In the genomic region with DNA sequence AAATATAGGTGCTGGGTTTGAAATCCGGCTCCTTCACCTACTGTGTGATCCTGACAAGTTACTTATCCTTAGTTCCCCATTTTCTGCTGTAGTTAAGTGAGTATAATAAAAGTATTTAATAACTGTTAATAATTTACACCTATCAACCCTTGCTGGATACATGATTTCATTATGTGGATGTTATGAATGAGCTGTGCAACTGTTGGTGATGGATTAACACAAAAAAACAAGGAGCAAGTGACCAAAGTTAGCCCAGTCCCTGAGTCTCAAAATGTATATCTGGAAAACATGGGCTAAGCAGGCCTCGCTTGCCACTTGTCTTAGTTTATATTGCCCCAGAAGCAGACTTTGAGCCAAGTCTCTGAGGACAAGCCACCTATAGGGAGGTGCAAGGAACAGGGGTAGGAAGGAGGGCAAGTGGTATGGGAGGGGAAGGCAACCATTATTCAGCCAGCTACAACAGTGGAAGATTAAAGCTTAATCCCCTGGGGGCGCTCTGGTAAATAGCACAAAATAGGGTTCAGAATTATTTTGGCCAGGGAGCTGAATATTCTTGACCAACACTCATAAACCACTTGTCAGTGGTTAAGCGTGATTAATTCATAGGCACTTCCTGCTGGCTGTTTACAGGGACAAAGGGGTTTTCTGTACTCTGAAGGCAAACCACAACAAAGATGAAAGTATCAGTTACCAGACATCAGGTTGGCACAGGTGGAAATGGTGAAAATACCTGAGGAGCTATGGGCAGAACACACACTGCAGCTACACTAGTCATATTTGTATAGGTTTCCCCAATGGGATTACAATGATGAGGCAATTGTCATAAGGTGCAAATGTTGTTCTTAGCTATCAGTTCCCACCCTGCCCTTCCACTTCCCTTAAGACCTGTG, we compare ENCODE assay signal across 11 cellular contexts.
DNase-seq lines count a peak whose midpoint lies in the region; ATAC-seq, FAIRE-seq and TF ChIP-seq lines count a peak whose summit lies in the region.
"Had no signal": no experiment of that assay in that cellular context is flagged by ENCODE, and none has a peak within 500 bp of the region (broad histone marks: within the 10 kb centered on the region; RNA-seq: fewer than 3 reads in every experiment).

No MANE protein-coding gene starts in this region.

- TF ChIP-seq CTCF in mammary epithelial cell (conservative IDR thresholded peaks at IDR 0.05 in 1 of 2, IDR thresholded peaks at IDR 0.05 in 1 of 2; ENCODE audit: extremely low read depth in 1 of 2, insufficient read depth in 1 of 2, low read depth in 1 of 2, low read length in 2 of 2) = no peak
- TF ChIP-seq CTCF in esophagus squamous epithelium (IDR thresholded peaks at IDR 0.05) = no peak

- H3K27ac ChIP-seq in mammary epithelial cell (ENCODE audit: insufficient read depth, low read depth, low read length) (no peak overlapping the region), esophagus squamous epithelium (no peak overlapping the region)

- H4K20me1 ChIP-seq in mammary epithelial cell (ENCODE audit: insufficient read depth, low read length) = no peaks in the 10 kb centered on the region

- no TSS peak for BruUV-seq in mammary epithelial cell (replicated peaks; lab: Mats Ljungman, UMichigan)

- dilution Hi-C loops in mammary epithelial cell (cut with HindIII; ENCODE audit: low sequenced_read_pairs) = no loop called here

- no peak for TF ChIP-seq POLR2A in GM12891 (IDR thresholded peaks at IDR 0.05; ENCODE audit: low read depth, low read length)
- TF ChIP-seq POLR2A in esophagus squamous epithelium (IDR thresholded peaks at IDR 0.05) = no peak

- no peak overlapping the region for H2AFZ ChIP-seq in mammary epithelial cell (ENCODE audit: low read depth, low read length)

- H3K4me1 ChIP-seq in mammary epithelial cell (ENCODE audit: insufficient read depth, low read length) = peaks cover 10% of the 10 kb centered on the region
- no peaks in the 10 kb centered on the region for H3K4me1 ChIP-seq in esophagus squamous epithelium

- DNase-seq in mammary epithelial cell (peak; percentile 85), HCEC 1CT (no peak), ureter (ENCODE audit: low spot score) (no peak), GM12891 (ENCODE audit: insufficient read length, low spot score) (no peak), esophagus squamous epithelium (lab: John Stamatoyannopoulos, UW) (no peak)
- DNase-seq: erythroblast, mesenchymal stem cell had no signal

- no peak for FAIRE-seq in GM12891 (lab: Jason Lieb, UNC)
- FAIRE-seq: HepG2 had no signal

- H3K27me3 ChIP-seq in mammary epithelial cell (ENCODE audit: insufficient read depth, low read length) = peaks cover 23% of the 10 kb centered on the region
- H3K27me3 ChIP-seq in esophagus squamous epithelium = peaks cover 0 to 13% (median 0%) of the 10 kb centered on the region in 4 donors

- H3K4me3 ChIP-seq in mammary epithelial cell (replicated peaks in 1 of 3; ENCODE audit: insufficient read depth in 1 of 3, low read depth in 2 of 3, low read length in 3 of 3) = no peak overlapping the region
- H3K4me3 ChIP-seq in esophagus squamous epithelium = no peak overlapping the region

- H3K9me3 ChIP-seq in mammary epithelial cell (replicated peaks; ENCODE audit: insufficient read depth, low read length) = no peaks in the 10 kb centered on the region
- H3K9me3 ChIP-seq in esophagus squamous epithelium = no peaks in the 10 kb centered on the region

- WGBS in mammary epithelial cell (ENCODE audit: low coverage, missing lambda C conversion rate) = 52% methylated on average over 4 of the region's 4 CpGs
- WGBS in esophagus squamous epithelium, 2 donors = 56 to 60% methylated on average over 4 of the region's 4 CpGs

- H3K4me2 ChIP-seq in mammary epithelial cell (ENCODE audit: insufficient read depth, low read depth, low read length) = no peak overlapping the region

- no peaks in the 10 kb centered on the region for H3K79me2 ChIP-seq in mammary epithelial cell (ENCODE audit: insufficient read depth, low read length)

- CTCF ChIA-PET in mammary epithelial cell (lab: Charles Lee; ENCODE audit: low non-redundant PET) = interaction anchor here (0.7 kb wide), 1 partner anchor 51 kb away, joined by 11 read pairs; no protein-coding TSS in a partner anchor

- ATAC-seq in GM18508 (IDR thresholded peaks at IDR 0.05; ENCODE audit: insufficient read depth, unreplicated experiment) (peak; percentile 69), GM21528 (IDR thresholded peaks at IDR 0.05; ENCODE audit: low FRiP score, unreplicated experiment) (peak; percentile 47), HG03457 (IDR thresholded peaks at IDR 0.05; ENCODE audit: unreplicated experiment) (peak; percentile 58)
- ATAC-seq: HepG2 had no signal

- intact Hi-C loops in mammary epithelial cell (cut with micrococcal nuclease) (no loop called here), esophagus squamous epithelium (cut with DNase I) (no loop called here)

- in situ Hi-C loops in mammary epithelial cell (cut with MboI; ENCODE audit: low sequenced_read_pairs in 2 of 2) = no loop called here

- H3K36me3 ChIP-seq in mammary epithelial cell (ENCODE audit: insufficient read depth, low read length) = no peaks in the 10 kb centered on the region
- no peaks in the 10 kb centered on the region for H3K36me3 ChIP-seq in esophagus squamous epithelium

- no peak overlapping the region for H3K9ac ChIP-seq in mammary epithelial cell (ENCODE audit: insufficient read depth, low read length)

TF ChIP-seq in GM12891, 5 proteins besides CTCF, POLR2A, EP300 and RAD21:
- TF ChIP-seq PAX5 (IDR thresholded peaks at IDR 0.05; ENCODE audit: insufficient read depth, low read length, severe bottlenecking) (no peak), SPI1 (IDR thresholded peaks at IDR 0.05; ENCODE audit: low read depth, low read length) (no peak)
